In the genomic region with DNA sequence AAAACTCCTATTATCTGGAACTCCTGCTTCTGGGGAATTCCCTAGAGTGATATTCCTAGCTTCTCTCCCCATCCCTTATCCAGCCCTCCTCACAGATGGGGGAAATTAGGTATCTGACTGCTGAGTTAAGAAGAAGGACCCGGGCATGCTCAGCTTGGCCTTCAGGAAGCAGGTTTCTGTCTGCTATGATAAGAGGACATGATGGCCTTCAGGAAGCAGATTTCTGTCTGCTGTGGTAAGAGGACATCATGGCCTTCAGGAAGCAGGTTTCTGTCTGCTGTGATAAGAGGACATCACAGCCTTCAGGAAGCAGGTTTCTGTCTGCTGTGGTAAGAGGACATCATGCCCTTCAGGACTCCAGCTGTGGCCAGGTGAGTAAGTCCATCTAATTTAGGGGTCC, we compare ENCODE assay signal across 18 cellular contexts.
"Had no signal": no experiment of that assay in that cellular context is flagged by ENCODE, and none has a peak within 500 bp of the region (broad histone marks: within the 10 kb centered on the region; RNA-seq: fewer than 3 reads in every experiment).

No MANE protein-coding gene starts in this region.

- H3K27ac Mint-ChIP-seq: activated CD4-positive, alpha-beta memory T cell treated with anti-CD3 and anti-CD28 coated beads for 36 hours; activated CD4-positive, alpha-beta T cell treated with anti-CD3 and anti-CD28 coated beads for 36 hours; activated naive CD4-positive, alpha-beta T cell treated with anti-CD3 and anti-CD28 coated beads, Interleukin-2, amount 50 U/mL, for 24 hours; neural progenitor cell had no signal

- H3K4me1 Mint-ChIP-seq: activated CD4-positive, alpha-beta T cell treated with anti-CD3 and anti-CD28 coated beads for 36 hours; neural progenitor cell; stimulated activated naive CD8-positive, alpha-beta T cell treated with anti-CD3 and anti-CD28 coated beads, Interleukin-15, amount 100 ng/mL, for 72 hours had no signal

- ATAC-seq: activated CD4-positive, alpha-beta T cell treated with anti-CD3 and anti-CD28 coated beads for 36 hours; activated T-cell treated with anti-CD3 and anti-CD28 coated beads, Interleukin-2, amount 50 U/mL, for 4 hours; gastrocnemius medialis; left cardiac atrium; lower lobe of right lung; sciatic nerve; stimulated activated naive CD8-positive, alpha-beta T cell treated with anti-CD3 and anti-CD28 coated beads, Interleukin-15, amount 100 ng/mL, for 72 hours; upper lobe of right lung had no signal

- DNase-seq: activated CD4-positive, alpha-beta memory T cell treated with anti-CD3 and anti-CD28 coated beads for 36 hours; activated CD4-positive, alpha-beta T cell treated with anti-CD3 and anti-CD28 coated beads for 36 hours; activated effector memory CD4-positive, alpha-beta T cell treated with anti-CD3 and anti-CD28 coated beads, Interleukin-2, amount 50 U/mL, for 16 hours; activated T-cell treated with anti-CD3 and anti-CD28 coated beads, Interleukin-2, amount 50 U/mL, for 4 hours; effector CD8-positive, alpha-beta T cell; gastrocnemius medialis; heart left ventricle; left cardiac atrium; lower lobe of right lung; midbrain; ovary; stimulated activated naive CD8-positive, alpha-beta T cell treated with anti-CD3 and anti-CD28 coated beads, Interleukin-15, amount 100 ng/mL, for 72 hours; testis; upper lobe of right lung; WERI-Rb-1 had no signal

- H3K4me3 Mint-ChIP-seq: activated CD4-positive, alpha-beta memory T cell treated with anti-CD3 and anti-CD28 coated beads for 36 hours; activated CD4-positive, alpha-beta T cell treated with anti-CD3 and anti-CD28 coated beads for 36 hours; activated naive CD4-positive, alpha-beta T cell treated with anti-CD3 and anti-CD28 coated beads, Interleukin-2, amount 50 U/mL, for 24 hours; activated T-cell treated with anti-CD3 and anti-CD28 coated beads, Interleukin-2, amount 50 U/mL, for 4 hours; neural progenitor cell; stimulated activated naive CD8-positive, alpha-beta T cell treated with anti-CD3 and anti-CD28 coated beads, Interleukin-15, amount 100 ng/mL, for 72 hours had no signal

- H3K27me3 Mint-ChIP-seq: activated CD4-positive, alpha-beta memory T cell treated with anti-CD3 and anti-CD28 coated beads for 36 hours; activated CD4-positive, alpha-beta T cell treated with anti-CD3 and anti-CD28 coated beads for 36 hours; activated naive CD4-positive, alpha-beta T cell treated with anti-CD3 and anti-CD28 coated beads, Interleukin-2, amount 50 U/mL, for 24 hours; stimulated activated naive CD8-positive, alpha-beta T cell treated with anti-CD3 and anti-CD28 coated beads, Interleukin-15, amount 100 ng/mL, for 72 hours had no signal
